1 cellular context compared by ENCODE assay signal in genomic region chr1:175377394-175377793, GRCh38.
TF ChIP-seq lines count a peak whose summit lies in the region.

No MANE protein-coding gene starts in this region.

TF ChIP-seq in HepG2, 621 proteins besides CTCF, POLR2A, EP300 and RAD21 (continued from another document):
- TF ChIP-seq HMG20A (CRISPR knock-in tag; IDR thresholded peaks at IDR 0.05; ENCODE audit: borderline replicate concordance) (no peak), POGZ (CRISPR knock-in tag; IDR thresholded peaks at IDR 0.05) (no peak), ZNF136 (CRISPR knock-in tag; IDR thresholded peaks at IDR 0.05; ENCODE audit: low read depth) (no peak)
